ENCODE assay signal across 1 cellular context in the genomic region with DNA sequence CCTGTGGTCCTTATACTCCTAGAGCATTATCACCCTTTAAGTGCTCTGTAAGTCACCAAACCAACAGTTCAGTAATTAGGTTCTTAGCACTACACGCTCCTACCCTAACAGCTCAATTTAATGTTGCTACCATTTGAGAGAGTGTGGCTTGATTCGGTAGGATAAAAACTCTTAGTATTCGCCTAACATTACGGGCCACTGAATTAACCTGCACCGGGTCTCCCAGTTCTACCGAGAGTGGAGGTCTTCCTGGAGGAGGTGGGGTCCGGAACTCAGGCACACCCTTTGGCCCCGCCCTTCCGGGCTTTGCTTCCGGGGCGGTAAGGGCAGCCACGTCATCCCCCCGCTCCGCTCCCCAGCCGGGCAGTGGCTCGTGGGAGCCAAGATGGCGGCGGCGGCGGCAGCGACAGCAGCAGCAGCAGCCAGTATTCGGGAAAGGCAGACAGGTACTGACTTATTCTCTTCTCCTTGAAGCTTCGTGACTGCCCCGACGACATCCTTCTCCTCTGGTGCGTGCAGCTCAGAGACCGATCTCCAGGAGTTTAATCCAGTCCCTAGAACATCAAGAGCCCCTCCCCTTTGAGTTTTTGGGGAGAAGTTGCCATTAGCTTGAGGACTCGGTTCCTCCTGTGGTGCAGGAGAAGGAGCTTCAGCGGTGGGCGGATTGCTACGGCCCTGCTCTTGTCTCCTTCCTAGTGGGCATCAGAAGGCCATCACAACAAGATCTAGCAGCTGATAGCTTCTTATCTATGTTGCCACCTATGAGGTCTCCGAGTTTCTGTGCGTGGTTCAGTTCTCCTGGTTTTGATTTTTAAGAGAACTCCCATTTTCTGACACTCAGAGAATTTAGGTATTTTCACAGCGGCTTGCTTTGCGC.
TF ChIP-seq lines count a peak whose summit lies in the region.

A gene with protein sequence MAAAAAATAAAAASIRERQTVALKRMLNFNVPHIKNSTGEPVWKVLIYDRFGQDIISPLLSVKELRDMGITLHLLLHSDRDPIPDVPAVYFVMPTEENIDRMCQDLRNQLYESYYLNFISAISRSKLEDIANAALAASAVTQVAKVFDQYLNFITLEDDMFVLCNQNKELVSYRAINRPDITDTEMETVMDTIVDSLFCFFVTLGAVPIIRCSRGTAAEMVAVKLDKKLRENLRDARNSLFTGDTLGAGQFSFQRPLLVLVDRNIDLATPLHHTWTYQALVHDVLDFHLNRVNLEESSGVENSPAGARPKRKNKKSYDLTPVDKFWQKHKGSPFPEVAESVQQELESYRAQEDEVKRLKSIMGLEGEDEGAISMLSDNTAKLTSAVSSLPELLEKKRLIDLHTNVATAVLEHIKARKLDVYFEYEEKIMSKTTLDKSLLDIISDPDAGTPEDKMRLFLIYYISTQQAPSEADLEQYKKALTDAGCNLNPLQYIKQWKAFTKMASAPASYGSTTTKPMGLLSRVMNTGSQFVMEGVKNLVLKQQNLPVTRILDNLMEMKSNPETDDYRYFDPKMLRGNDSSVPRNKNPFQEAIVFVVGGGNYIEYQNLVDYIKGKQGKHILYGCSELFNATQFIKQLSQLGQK (plus strand): TSS at position 366 of the 877 bp plus-strand sequence. CDS start 20 bp downstream, at position 386.

TF ChIP-seq in A549, 52 proteins besides CTCF, POLR2A, EP300 and RAD21 (continued from another document):
- no peak for TF ChIP-seq NFE2L2 (conservative IDR thresholded peaks at IDR 0.05; ENCODE audit: low read length)
- TF ChIP-seq MYC (IDR thresholded peaks at IDR 0.05; ENCODE audit: borderline replicate concordance, low read length), result 0 out of 2 replicates have a peak, but pooled peaks have one; percentile 77
- TF ChIP-seq ZNF302 (CRISPR knock-in tag; IDR thresholded peaks at IDR 0.05), result no peak
- TF ChIP-seq, protein P1, sequence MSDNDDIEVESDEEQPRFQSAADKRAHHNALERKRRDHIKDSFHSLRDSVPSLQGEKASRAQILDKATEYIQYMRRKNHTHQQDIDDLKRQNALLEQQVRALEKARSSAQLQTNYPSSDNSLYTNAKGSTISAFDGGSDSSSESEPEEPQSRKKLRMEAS (IDR thresholded peaks at IDR 0.05), result peak; percentile 85
- no peak for TF ChIP-seq CBX8 (IDR thresholded peaks at IDR 0.05)
- no peak for TF ChIP-seq RNF2 (IDR thresholded peaks at IDR 0.05; ENCODE audit: borderline replicate concordance, low read depth)
- TF ChIP-seq, protein P2, sequence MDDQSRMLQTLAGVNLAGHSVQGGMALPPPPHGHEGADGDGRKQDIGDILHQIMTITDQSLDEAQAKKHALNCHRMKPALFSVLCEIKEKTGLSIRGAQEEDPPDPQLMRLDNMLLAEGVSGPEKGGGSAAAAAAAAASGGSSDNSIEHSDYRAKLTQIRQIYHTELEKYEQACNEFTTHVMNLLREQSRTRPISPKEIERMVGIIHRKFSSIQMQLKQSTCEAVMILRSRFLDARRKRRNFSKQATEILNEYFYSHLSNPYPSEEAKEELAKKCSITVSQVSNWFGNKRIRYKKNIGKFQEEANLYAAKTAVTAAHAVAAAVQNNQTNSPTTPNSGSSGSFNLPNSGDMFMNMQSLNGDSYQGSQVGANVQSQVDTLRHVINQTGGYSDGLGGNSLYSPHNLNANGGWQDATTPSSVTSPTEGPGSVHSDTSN (IDR thresholded peaks at IDR 0.05), result no peak
- TF ChIP-seq, protein P3, sequence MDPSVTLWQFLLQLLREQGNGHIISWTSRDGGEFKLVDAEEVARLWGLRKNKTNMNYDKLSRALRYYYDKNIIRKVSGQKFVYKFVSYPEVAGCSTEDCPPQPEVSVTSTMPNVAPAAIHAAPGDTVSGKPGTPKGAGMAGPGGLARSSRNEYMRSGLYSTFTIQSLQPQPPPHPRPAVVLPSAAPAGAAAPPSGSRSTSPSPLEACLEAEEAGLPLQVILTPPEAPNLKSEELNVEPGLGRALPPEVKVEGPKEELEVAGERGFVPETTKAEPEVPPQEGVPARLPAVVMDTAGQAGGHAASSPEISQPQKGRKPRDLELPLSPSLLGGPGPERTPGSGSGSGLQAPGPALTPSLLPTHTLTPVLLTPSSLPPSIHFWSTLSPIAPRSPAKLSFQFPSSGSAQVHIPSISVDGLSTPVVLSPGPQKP (IDR thresholded peaks at IDR 0.05; ENCODE audit: low read depth, low read length), result no peak
- no peak for TF ChIP-seq RCOR1 (IDR thresholded peaks at IDR 0.05; ENCODE audit: low read depth, low read length)
- peak; percentile 68; the same call in 1 of the 2 replicates for TF ChIP-seq TP53 (CRISPR knock-in tag; IDR thresholded peaks at IDR 0.05)
- peak; percentile 52 for TF ChIP-seq HOXA7 (CRISPR knock-in tag; IDR thresholded peaks at IDR 0.05)
- 0 out of 2 replicates have a peak, but pooled peaks have one; percentile 36 for TF ChIP-seq KDM1A (IDR thresholded peaks at IDR 0.05; ENCODE audit: low read depth)
- TF ChIP-seq FOXS1 (CRISPR knock-in tag; IDR thresholded peaks at IDR 0.05), result no peak
- no peak for TF ChIP-seq EHMT2 (IDR thresholded peaks at IDR 0.05; ENCODE audit: low read depth)
- peak; percentile 71 for TF ChIP-seq KDM5A (IDR thresholded peaks at IDR 0.05)
- TF ChIP-seq ESRRA (IDR thresholded peaks at IDR 0.05; ENCODE audit: borderline replicate concordance, low read length), result no peak
- TF ChIP-seq POLR2AphosphoS2 (conservative IDR thresholded peaks at IDR 0.05; ENCODE audit: low read length), result no peak
- TF ChIP-seq, protein P4, sequence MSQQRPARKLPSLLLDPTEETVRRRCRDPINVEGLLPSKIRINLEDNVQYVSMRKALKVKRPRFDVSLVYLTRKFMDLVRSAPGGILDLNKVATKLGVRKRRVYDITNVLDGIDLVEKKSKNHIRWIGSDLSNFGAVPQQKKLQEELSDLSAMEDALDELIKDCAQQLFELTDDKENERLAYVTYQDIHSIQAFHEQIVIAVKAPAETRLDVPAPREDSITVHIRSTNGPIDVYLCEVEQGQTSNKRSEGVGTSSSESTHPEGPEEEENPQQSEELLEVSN (IDR thresholded peaks at IDR 0.05; ENCODE audit: borderline replicate concordance, low read depth), result no peak
- TF ChIP-seq, protein P5, sequence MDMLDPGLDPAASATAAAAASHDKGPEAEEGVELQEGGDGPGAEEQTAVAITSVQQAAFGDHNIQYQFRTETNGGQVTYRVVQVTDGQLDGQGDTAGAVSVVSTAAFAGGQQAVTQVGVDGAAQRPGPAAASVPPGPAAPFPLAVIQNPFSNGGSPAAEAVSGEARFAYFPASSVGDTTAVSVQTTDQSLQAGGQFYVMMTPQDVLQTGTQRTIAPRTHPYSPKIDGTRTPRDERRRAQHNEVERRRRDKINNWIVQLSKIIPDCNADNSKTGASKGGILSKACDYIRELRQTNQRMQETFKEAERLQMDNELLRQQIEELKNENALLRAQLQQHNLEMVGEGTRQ (IDR thresholded peaks at IDR 0.05), result no peak
- TF ChIP-seq MAFK (IDR thresholded peaks at IDR 0.05; ENCODE audit: partially characterized antibody), result no peak
- TF ChIP-seq, protein P6, sequence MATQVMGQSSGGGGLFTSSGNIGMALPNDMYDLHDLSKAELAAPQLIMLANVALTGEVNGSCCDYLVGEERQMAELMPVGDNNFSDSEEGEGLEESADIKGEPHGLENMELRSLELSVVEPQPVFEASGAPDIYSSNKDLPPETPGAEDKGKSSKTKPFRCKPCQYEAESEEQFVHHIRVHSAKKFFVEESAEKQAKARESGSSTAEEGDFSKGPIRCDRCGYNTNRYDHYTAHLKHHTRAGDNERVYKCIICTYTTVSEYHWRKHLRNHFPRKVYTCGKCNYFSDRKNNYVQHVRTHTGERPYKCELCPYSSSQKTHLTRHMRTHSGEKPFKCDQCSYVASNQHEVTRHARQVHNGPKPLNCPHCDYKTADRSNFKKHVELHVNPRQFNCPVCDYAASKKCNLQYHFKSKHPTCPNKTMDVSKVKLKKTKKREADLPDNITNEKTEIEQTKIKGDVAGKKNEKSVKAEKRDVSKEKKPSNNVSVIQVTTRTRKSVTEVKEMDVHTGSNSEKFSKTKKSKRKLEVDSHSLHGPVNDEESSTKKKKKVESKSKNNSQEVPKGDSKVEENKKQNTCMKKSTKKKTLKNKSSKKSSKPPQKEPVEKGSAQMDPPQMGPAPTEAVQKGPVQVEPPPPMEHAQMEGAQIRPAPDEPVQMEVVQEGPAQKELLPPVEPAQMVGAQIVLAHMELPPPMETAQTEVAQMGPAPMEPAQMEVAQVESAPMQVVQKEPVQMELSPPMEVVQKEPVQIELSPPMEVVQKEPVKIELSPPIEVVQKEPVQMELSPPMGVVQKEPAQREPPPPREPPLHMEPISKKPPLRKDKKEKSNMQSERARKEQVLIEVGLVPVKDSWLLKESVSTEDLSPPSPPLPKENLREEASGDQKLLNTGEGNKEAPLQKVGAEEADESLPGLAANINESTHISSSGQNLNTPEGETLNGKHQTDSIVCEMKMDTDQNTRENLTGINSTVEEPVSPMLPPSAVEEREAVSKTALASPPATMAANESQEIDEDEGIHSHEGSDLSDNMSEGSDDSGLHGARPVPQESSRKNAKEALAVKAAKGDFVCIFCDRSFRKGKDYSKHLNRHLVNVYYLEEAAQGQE (IDR thresholded peaks at IDR 0.05), result no peak
- TF ChIP-seq ZSCAN20 (CRISPR knock-in tag; IDR thresholded peaks at IDR 0.05), result no peak
- TF ChIP-seq ZC3H11A (IDR thresholded peaks at IDR 0.05), result no peak
- TF ChIP-seq SMC3 (IDR thresholded peaks at IDR 0.05), result no peak
- TF ChIP-seq CEBPB (IDR thresholded peaks at IDR 0.05), result no peak
- peak; percentile 44; the same call in 1 of the 2 replicates for TF ChIP-seq GATA3 (IDR thresholded peaks at IDR 0.05; ENCODE audit: borderline replicate concordance)
- no peak; the same call in 1 of the 2 replicates for TF ChIP-seq HOXB5 (CRISPR knock-in tag; IDR thresholded peaks at IDR 0.05)
- peak; percentile 99 for TF ChIP-seq ZFP36 (IDR thresholded peaks at IDR 0.05; ENCODE audit: borderline replicate concordance, partially characterized antibody)
- TF ChIP-seq RFX5 (IDR thresholded peaks at IDR 0.05), result no peak
